Comparison of ENCODE assay signal across 23 cellular contexts in the genomic region with DNA sequence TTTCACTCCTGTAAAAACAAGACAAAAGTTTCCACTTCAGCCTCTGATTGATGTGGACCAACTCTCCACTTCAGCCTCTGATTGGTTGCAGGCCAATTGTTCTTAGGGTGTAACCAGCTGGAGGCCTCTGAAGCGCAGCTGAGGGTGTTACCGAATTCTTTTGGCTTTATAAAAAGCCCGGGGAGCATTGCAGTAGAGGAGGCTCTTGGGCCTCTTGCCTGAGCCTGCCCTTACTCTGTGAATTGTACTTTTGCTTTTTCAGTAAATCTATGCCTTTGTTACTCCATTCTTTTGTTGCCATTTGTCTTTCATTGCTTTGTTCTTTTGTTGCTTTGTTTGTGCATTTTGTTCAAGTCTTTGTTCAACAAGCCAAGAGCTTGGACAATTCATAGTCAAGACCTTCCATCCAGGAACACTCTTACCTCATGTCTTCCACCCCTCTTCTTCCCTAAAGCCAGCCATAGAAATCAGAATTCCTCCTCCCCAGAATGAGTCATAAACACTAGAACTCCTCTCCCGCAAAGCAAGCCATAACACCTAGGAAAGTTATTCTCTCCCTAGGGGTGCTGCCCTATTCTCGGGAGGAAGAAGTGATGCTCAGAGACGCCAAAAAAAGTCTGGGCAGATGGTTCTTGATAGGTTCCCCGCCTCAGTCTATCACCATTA. TPM values are rescaled to one million over a fixed set of nuclear protein-coding genes. Genes with fewer than 3 reads are reported as not detected.
DNase-seq lines count a peak whose midpoint lies in the region; ATAC-seq and FAIRE-seq lines count a peak whose summit lies in the region.
"Had no signal": no experiment of that assay in that cellular context is flagged by ENCODE, and none has a peak within 500 bp of the region (broad histone marks: within the 10 kb centered on the region; RNA-seq: fewer than 3 reads in every experiment).

No MANE protein-coding gene starts in this region.

- DNase-seq in NCI-H1436 (lab: John Stamatoyannopoulos, UW) (peak; percentile 17), NCI-H1436 treated with DMSO at 0.1 percent for 48 hours (lab: John Stamatoyannopoulos, UW) (no peak), NCI-H774 (lab: John Stamatoyannopoulos, UW) (peak; percentile 98), frontal cortex (ENCODE audit: low spot score in 2 of 2) (no peak), substantia nigra (lab: John Stamatoyannopoulos, UW) (peak in 9 of 49 donors; percentile 5 to 47 (median 24)), GM03348 (ENCODE audit: low spot score) (no peak)
- no peak for DNase-seq in activated CD8-positive, alpha-beta memory T cell treated with anti-CD3 and anti-CD28 coated beads, Interleukin-2, amount 50 U/mL, for 4 hours
- DNase-seq: 8988T; activated CD4-positive, alpha-beta memory T cell treated with anti-CD3 and anti-CD28 coated beads for 36 hours; activated naive CD8-positive, alpha-beta T cell treated with anti-CD3 and anti-CD28 coated beads for 36 hours; activated T-cell treated with anti-CD3 and anti-CD28 coated beads, Interleukin-2, amount 50 U/mL, for 48 hours; DND-41; effector CD4-positive, alpha-beta T cell; NCI-H1092 treated with DMSO at 0.1 percent for 48 hours; NCI-H82; T-cell had no signal

- H3K27ac ChIP-seq in substantia nigra (ENCODE audit: low read depth, low read length, poor library complexity, severe bottlenecking) = peak overlapping the region; percentile 94
- H3K27ac ChIP-seq: BLaER1 treated with 17β-estradiol and CSF1 and Interleukin-3, amounts not matched to agents 10 nM and 100 nM; KMS-11; parathyroid adenoma had no signal

- FAIRE-seq in frontal cortex (lab: Jason Lieb, UNC) = peak; percentile 47

- no peak for ATAC-seq in HG03135 (IDR thresholded peaks at IDR 0.05; ENCODE audit: unreplicated experiment)
- ATAC-seq: left lobe of liver, T-cell had no signal

RNA-seq across cellular contexts. Expression of a gene that starts 53.5 kb away (rescaled TPM):
- 3.3 TPM for total RNA-seq in frontal cortex
- total RNA-seq: activated CD4-positive, alpha-beta memory T cell treated with anti-CD3 and anti-CD28 coated beads for 36 hours; left lobe of liver; RPMI7951; smooth muscle cell; T-cell had no signal

Comparison
In these comparisons a context has a peak if more than half of its experiments do, and no peak if none do; other contexts are left out.
1. DNase-seq: peak in NCI-H1436 (single experiment) and NCI-H774 (single experiment); none in NCI-H1436 treated with DMSO at 0.1 percent for 48 hours (single experiment), frontal cortex (0 of 2), activated CD8-positive, alpha-beta memory T cell treated with anti-CD3 and anti-CD28 coated beads, Interleukin-2, amount 50 U/mL, for 4 hours (single experiment) and GM03348 (single experiment).